Comparison of ENCODE assay signal across 13 cellular contexts in the genomic region with DNA sequence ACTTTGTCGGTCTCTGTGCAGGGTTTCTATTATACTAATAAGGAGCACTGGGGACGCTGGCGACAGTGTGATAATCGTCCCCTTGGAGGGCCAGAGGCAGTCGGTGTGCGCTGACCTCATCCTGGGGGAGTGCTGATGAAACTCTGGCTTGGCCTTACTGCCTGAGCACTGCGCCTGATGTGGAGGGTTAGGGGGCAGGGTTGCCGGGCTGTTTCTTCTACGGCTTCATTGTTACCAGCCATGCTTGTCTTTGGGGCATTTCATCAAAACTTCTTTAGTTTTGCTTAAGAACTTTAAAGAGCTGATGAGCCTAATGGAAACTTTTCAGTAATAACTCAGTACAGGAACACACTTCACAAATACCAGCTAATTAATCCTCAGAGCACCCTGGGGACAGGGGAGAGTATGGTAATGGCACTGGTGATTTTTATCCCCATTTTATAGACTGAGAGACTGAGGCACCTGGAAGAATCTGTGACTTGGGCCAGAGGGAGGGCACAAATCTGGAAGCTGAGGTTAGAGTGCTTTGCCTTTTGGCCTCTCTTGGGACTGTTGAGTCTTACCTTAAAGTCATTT.
DNase-seq lines count a peak whose midpoint lies in the region; ATAC-seq and TF ChIP-seq lines count a peak whose summit lies in the region.
"Had no signal": no experiment of that assay in that cellular context is flagged by ENCODE, and none has a peak within 500 bp of the region (broad histone marks: within the 10 kb centered on the region; RNA-seq: fewer than 3 reads in every experiment).

No MANE protein-coding gene starts in this region.

- peaks cover 14% of the 10 kb centered on the region for H3K4me1 ChIP-seq in left ventricle myocardium inferior
- peaks cover 3 to 13% of the 10 kb centered on the region in 2 donors for H3K4me1 ChIP-seq in thyroid gland

- H3K4me3 ChIP-seq in left ventricle myocardium inferior (no peak overlapping the region), thyroid gland (replicated peaks in 1 of 3) (no peak overlapping the region)
- H3K4me3 ChIP-seq: skin epidermis had no signal

- no peaks in the 10 kb centered on the region for H3K9me3 ChIP-seq in left ventricle myocardium inferior (replicated peaks)
- H3K9me3 ChIP-seq in thyroid gland, result no peaks in the 10 kb centered on the region

- peaks cover 14 to 15% of the 10 kb centered on the region in 2 donors for H3K36me3 Mint-ChIP-seq in stimulated activated naive B cell treated with anti-CD40 and anti-IgM and Interleukin-4, amounts not matched to agents 10 μg/mL and 1 μg/mL and 100 μg/mL, for 72 hours

- no peaks in the 10 kb centered on the region for H3K27me3 ChIP-seq in left ventricle myocardium inferior (ENCODE audit: low read depth)
- no peaks in the 10 kb centered on the region for H3K27me3 ChIP-seq in thyroid gland

- peak; percentile 59 for ATAC-seq in Right ventricle myocardium inferior
- ATAC-seq in stimulated activated naive B cell treated with anti-CD40 and anti-IgM and Interleukin-4, amounts not matched to agents 10 μg/mL and 1 μg/mL and 100 μg/mL, for 72 hours (replicated peaks), result no peak

- intact Hi-C loops in Right ventricle myocardium inferior (cut with DNase I), result no loop called here
- intact Hi-C loops in left ventricle myocardium inferior (cut with micrococcal nuclease), result no loop called here
- intact Hi-C loops in thyroid gland (cut with DNase I), result no loop called here

- DNase-seq in Right ventricle myocardium inferior (ENCODE audit: missing footprints) (no peak), left ventricle myocardium inferior (no peak), left kidney (ENCODE audit: low read depth, low spot score) (peak; percentile 74), substantia nigra (lab: John Stamatoyannopoulos, UW) (no peak), DMS 273 treated with DMSO at 0.1 percent for 48 hours (lab: John Stamatoyannopoulos, UW) (no peak), thyroid gland (no peak)
- no peak for DNase-seq in stimulated activated naive B cell treated with anti-CD40 and anti-IgM and Interleukin-4, amounts not matched to agents 10 μg/mL and 1 μg/mL and 100 μg/mL, for 72 hours
- DNase-seq: HFFc6, NCI-H1048, NCI-H446 treated with DMSO at 0.1 percent for 48 hours had no signal

- TF ChIP-seq POLR2A in thyroid gland (IDR thresholded peaks at IDR 0.05), result no peak

- H3K9me3 Mint-ChIP-seq in stimulated activated naive B cell treated with anti-CD40 and anti-IgM and Interleukin-4, amounts not matched to agents 10 μg/mL and 1 μg/mL and 100 μg/mL, for 72 hours, result peaks cover 0 to 2% of the 10 kb centered on the region in 2 donors
- H3K9me3 Mint-ChIP-seq: HFFc6, nephron had no signal

- peaks cover 13 to 18% of the 10 kb centered on the region in 2 donors for H3K4me1 Mint-ChIP-seq in stimulated activated naive B cell treated with anti-CD40 and anti-IgM and Interleukin-4, amounts not matched to agents 10 μg/mL and 1 μg/mL and 100 μg/mL, for 72 hours

- 82 to 91% methylated on average over 7 to 9 of the region's 9 CpGs for WGBS in thyroid gland, 2 donors

- H3K27me3 Mint-ChIP-seq in stimulated activated naive B cell treated with anti-CD40 and anti-IgM and Interleukin-4, amounts not matched to agents 10 μg/mL and 1 μg/mL and 100 μg/mL, for 72 hours, result no peaks in the 10 kb centered on the region

- H3K27ac ChIP-seq in left ventricle myocardium inferior (replicated peaks) (no peak overlapping the region), VCaP (peak overlapping the region; percentile 85), substantia nigra (ENCODE audit: low read depth, low read length, poor library complexity, severe bottlenecking) (no peak overlapping the region), thyroid gland (no peak overlapping the region)
- H3K27ac ChIP-seq: skin epidermis had no signal

- TF ChIP-seq CTCF in left ventricle myocardium inferior (IDR thresholded peaks at IDR 0.05; ENCODE audit: borderline replicate concordance) (no peak), VCaP (conservative IDR thresholded peaks at IDR 0.05) (no peak), thyroid gland (IDR thresholded peaks at IDR 0.05) (no peak)

- H3K4me3 Mint-ChIP-seq in stimulated activated naive B cell treated with anti-CD40 and anti-IgM and Interleukin-4, amounts not matched to agents 10 μg/mL and 1 μg/mL and 100 μg/mL, for 72 hours, result no peak overlapping the region
- H3K4me3 Mint-ChIP-seq: HFFc6, nephron had no signal

- H3K27ac Mint-ChIP-seq in stimulated activated naive B cell treated with anti-CD40 and anti-IgM and Interleukin-4, amounts not matched to agents 10 μg/mL and 1 μg/mL and 100 μg/mL, for 72 hours, result peak overlapping the region; percentile 78
- H3K27ac Mint-ChIP-seq: HFFc6 had no signal

- no peaks in the 10 kb centered on the region for H3K36me3 ChIP-seq in left ventricle myocardium inferior
- H3K36me3 ChIP-seq in thyroid gland, result no peaks in the 10 kb centered on the region
